ENCODE assay signal across 1 cellular context in genomic region chr17:27353469-27354050, GRCh38.
A peak's percentile ranks its signal among the peaks of the same experiment; 100 is the strongest.
TF ChIP-seq lines count a peak whose summit lies in the region.

No MANE protein-coding gene starts in this region.

TF ChIP-seq in HEK293, 187 proteins besides CTCF, POLR2A, EP300 and RAD21 (continued from another document and continues in another):
- 0 out of 2 replicates have a peak, but pooled peaks have one; percentile 63 for TF ChIP-seq PRDM2 (tag by site-specific recombination; IDR thresholded peaks at IDR 0.05; ENCODE audit: borderline replicate concordance)
- peak; percentile 84; the same call in 1 of the 2 replicates for TF ChIP-seq ZNF391 (tag by site-specific recombination; IDR thresholded peaks at IDR 0.05; ENCODE audit: borderline replicate concordance, low read depth)
- TF ChIP-seq ZSCAN30 (tag by site-specific recombination; IDR thresholded peaks at IDR 0.05): peak; percentile 91
- peak; percentile 88 for TF ChIP-seq KLF7 (tag by site-specific recombination; IDR thresholded peaks at IDR 0.05; ENCODE audit: borderline replicate concordance)
- 0 out of 2 replicates have a peak, but pooled peaks have one; percentile 36 for TF ChIP-seq ZNF449 (tag by site-specific recombination; IDR thresholded peaks at IDR 0.05)
- no peak for TF ChIP-seq ZNF175 (tag by site-specific recombination; IDR thresholded peaks at IDR 0.05)
- TF ChIP-seq IKZF3 (tag by site-specific recombination; IDR thresholded peaks at IDR 0.05): peak; percentile 99
- peak; percentile 71 for TF ChIP-seq ZNF394 (tag by site-specific recombination; IDR thresholded peaks at IDR 0.05; ENCODE audit: borderline replicate concordance)
- TF ChIP-seq ZNF792 (tag by site-specific recombination; IDR thresholded peaks at IDR 0.05): 0 out of 2 replicates have a peak, but pooled peaks have one; percentile 28
- no peak for TF ChIP-seq ZNF530 (tag by site-specific recombination; IDR thresholded peaks at IDR 0.05; ENCODE audit: low read depth)
- peak; percentile 67; the same call in 1 of the 2 replicates for TF ChIP-seq ZSCAN18 (tag by site-specific recombination; IDR thresholded peaks at IDR 0.05)
- peak; percentile 89 for TF ChIP-seq ZBTB8A (tag by site-specific recombination; IDR thresholded peaks at IDR 0.05)
- TF ChIP-seq ZNF2 (tag by site-specific recombination; IDR thresholded peaks at IDR 0.05): peak; percentile 43; the same call in 1 of the 2 replicates
- peak; percentile 75 for TF ChIP-seq ZNF398 (tag by site-specific recombination; IDR thresholded peaks at IDR 0.05)
- no peak for TF ChIP-seq ZNF416 (tag by site-specific recombination; IDR thresholded peaks at IDR 0.05)
- TF ChIP-seq ZNF670 (tag by site-specific recombination; IDR thresholded peaks at IDR 0.05; ENCODE audit: low read depth): no peak
- TF ChIP-seq ATF2 (tag by site-specific recombination; IDR thresholded peaks at IDR 0.05; ENCODE audit: low read depth): peak; percentile 92
- TF ChIP-seq PRDM1 (tag by site-specific recombination; IDR thresholded peaks at IDR 0.05): no peak
- peak; percentile 98 for TF ChIP-seq KLF8 (tag by site-specific recombination; IDR thresholded peaks at IDR 0.05)
- TF ChIP-seq ZNF426 (tag by site-specific recombination; IDR thresholded peaks at IDR 0.05): no peak
- TF ChIP-seq ZNF473 (tag by site-specific recombination; IDR thresholded peaks at IDR 0.05): no peak
- peak; percentile 85; the same call in 1 of the 2 replicates for TF ChIP-seq PBX3 (CRISPR knock-in tag; IDR thresholded peaks at IDR 0.05)
- peak; percentile 74; the same call in 1 of the 2 replicates for TF ChIP-seq TSHZ1 (tag by site-specific recombination; IDR thresholded peaks at IDR 0.05; ENCODE audit: borderline replicate concordance)
- TF ChIP-seq ZNF292 (tag by site-specific recombination; IDR thresholded peaks at IDR 0.05; ENCODE audit: borderline replicate concordance, low read depth): no peak
- 0 out of 2 replicates have a peak, but pooled peaks have one; percentile 7 for TF ChIP-seq FEZF1 (tag by site-specific recombination; IDR thresholded peaks at IDR 0.05)
- TF ChIP-seq ZNF362 (tag by site-specific recombination; IDR thresholded peaks at IDR 0.05): no peak
- peak; percentile 58; the same call in 1 of the 2 replicates for TF ChIP-seq ZFP69B (tag by site-specific recombination; IDR thresholded peaks at IDR 0.05)
- TF ChIP-seq AEBP2 (tag by site-specific recombination; IDR thresholded peaks at IDR 0.05; ENCODE audit: borderline replicate concordance): no peak
- TF ChIP-seq SP2 (tag by site-specific recombination; IDR thresholded peaks at IDR 0.05): peak; percentile 63
- TF ChIP-seq ZBTB7A (tag by site-specific recombination; IDR thresholded peaks at IDR 0.05; ENCODE audit: low read depth): peak; percentile 94
- TF ChIP-seq GLIS1 (tag by site-specific recombination; IDR thresholded peaks at IDR 0.05): peak; percentile 99
- peak; percentile 78 for TF ChIP-seq KLF10 (tag by site-specific recombination; IDR thresholded peaks at IDR 0.05)
- no peak for TF ChIP-seq ZNF488 (tag by site-specific recombination; IDR thresholded peaks at IDR 0.05)
